ENCODE assay signal across 14 cellular contexts in the genomic region with DNA sequence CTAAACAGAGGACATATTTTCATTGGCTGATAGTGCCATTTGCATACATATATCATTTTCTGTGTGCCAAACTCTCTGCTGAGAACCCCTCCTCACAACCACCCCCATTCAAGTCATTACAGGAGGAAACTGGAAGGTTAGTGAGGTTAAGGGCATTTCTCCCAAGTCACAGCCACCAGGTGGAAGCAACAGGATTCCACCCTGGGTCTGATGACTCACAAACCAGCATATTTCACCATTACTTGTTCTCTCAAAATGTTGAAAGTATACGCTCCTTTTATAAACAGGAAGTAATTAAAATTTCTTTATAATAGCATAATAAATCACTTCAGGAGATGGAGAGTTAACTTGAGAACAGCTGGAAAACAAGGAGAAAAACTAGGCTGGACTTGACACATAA.
DNase-seq lines count a peak whose midpoint lies in the region; ATAC-seq and TF ChIP-seq lines count a peak whose summit lies in the region.
"Had no signal": no experiment of that assay in that cellular context is flagged by ENCODE, and none has a peak within 500 bp of the region (broad histone marks: within the 10 kb centered on the region; RNA-seq: fewer than 3 reads in every experiment).

No MANE protein-coding gene starts in this region.

- no peak overlapping the region for H3K27ac Mint-ChIP-seq in osteocyte (ENCODE audit: unreplicated experiment)
- H3K27ac Mint-ChIP-seq: activated B cell treated with CpG ODN at 0.5 μM for 24 hours; natural killer cell; stimulated activated effector memory CD8-positive, alpha-beta T cell treated with anti-CD3 and anti-CD28 coated beads, Interleukin-12 subunit alpha, Interleukin-12 subunit beta, amount 100 ng/mL, for 72 hours had no signal

- ATAC-seq in HG02885 (IDR thresholded peaks at IDR 0.05; ENCODE audit: poor library complexity, unreplicated experiment) = no peak
- ATAC-seq in HG02840 (IDR thresholded peaks at IDR 0.05; ENCODE audit: low FRiP score, unreplicated experiment) = no peak
- ATAC-seq: natural killer cell; Right ventricle myocardium inferior; stimulated activated effector memory CD8-positive, alpha-beta T cell treated with anti-CD3 and anti-CD28 coated beads, Interleukin-12 subunit alpha, Interleukin-12 subunit beta, amount 100 ng/mL, for 72 hours had no signal

- H3K4me1 Mint-ChIP-seq in osteocyte (ENCODE audit: unreplicated experiment) = peaks cover 8% of the 10 kb centered on the region
- H3K4me1 Mint-ChIP-seq: activated B cell treated with CpG ODN at 0.5 μM for 24 hours; natural killer cell; stimulated activated effector memory CD8-positive, alpha-beta T cell treated with anti-CD3 and anti-CD28 coated beads, Interleukin-12 subunit alpha, Interleukin-12 subunit beta, amount 100 ng/mL, for 72 hours had no signal

- no peak overlapping the region for H3K4me3 Mint-ChIP-seq in osteocyte (ENCODE audit: unreplicated experiment)
- H3K4me3 Mint-ChIP-seq: activated B cell treated with CpG ODN at 0.5 μM for 24 hours; natural killer cell; stimulated activated effector memory CD8-positive, alpha-beta T cell treated with anti-CD3 and anti-CD28 coated beads, Interleukin-12 subunit alpha, Interleukin-12 subunit beta, amount 100 ng/mL, for 72 hours had no signal

- TF ChIP-seq CTCF in epithelial cell of esophagus (IDR thresholded peaks at IDR 0.05; ENCODE audit: insufficient read depth, low read depth, low read length, missing control alignments) (peak; percentile 53), osteocyte (IDR thresholded peaks at IDR 0.05) (peak; percentile 15)

- H3K27me3 Mint-ChIP-seq in osteocyte (ENCODE audit: unreplicated experiment) = no peaks in the 10 kb centered on the region
- H3K27me3 Mint-ChIP-seq: activated B cell treated with CpG ODN at 0.5 μM for 24 hours had no signal

- H3K36me3 Mint-ChIP-seq in osteocyte (ENCODE audit: unreplicated experiment) = no peaks in the 10 kb centered on the region
- H3K36me3 Mint-ChIP-seq: natural killer cell; stimulated activated effector memory CD8-positive, alpha-beta T cell treated with anti-CD3 and anti-CD28 coated beads, Interleukin-12 subunit alpha, Interleukin-12 subunit beta, amount 100 ng/mL, for 72 hours had no signal

- no peaks in the 10 kb centered on the region for H3K9me3 Mint-ChIP-seq in osteocyte (ENCODE audit: unreplicated experiment)
- H3K9me3 Mint-ChIP-seq: activated B cell treated with CpG ODN at 0.5 μM for 24 hours; stimulated activated effector memory CD8-positive, alpha-beta T cell treated with anti-CD3 and anti-CD28 coated beads, Interleukin-12 subunit alpha, Interleukin-12 subunit beta, amount 100 ng/mL, for 72 hours had no signal

- DNase-seq in H4 (ENCODE audit: low spot score) (peak; percentile 89), NCI-H226 (peak; percentile 49), epithelial cell of esophagus (ENCODE audit: low read depth) (peak; percentile 83), osteocyte (ENCODE audit: extremely low spot score, unreplicated experiment) (no peak), foreskin melanocyte (no peak)
- DNase-seq in effector CD4-positive, alpha-beta T cell = no peak
- DNase-seq: activated B cell treated with CpG ODN at 0.5 μM for 24 hours, natural killer cell, NCI-H2081 had no signal

- H3K4me3 ChIP-seq in epithelial cell of esophagus (ENCODE audit: low read length) = no peak overlapping the region
- H3K4me3 ChIP-seq: HAP-1 had no signal

Comparison
In these comparisons a context has a peak if more than half of its experiments do, and no peak if none do; other contexts are left out.
1. DNase-seq: peak in H4 (single experiment), NCI-H226 (single experiment) and epithelial cell of esophagus (single experiment); none in osteocyte (single experiment), effector CD4-positive, alpha-beta T cell (single experiment) and foreskin melanocyte (single experiment).